In genomic region chr9:111632695-111633388, GRCh38 we compare ENCODE assay signal across 1 cellular context.
TF ChIP-seq lines count a peak whose summit lies in the region.

No MANE protein-coding gene starts in this region.

TF ChIP-seq in K562, 482 proteins besides CTCF, POLR2A, EP300 and RAD21:
- TF ChIP-seq, protein P1, sequence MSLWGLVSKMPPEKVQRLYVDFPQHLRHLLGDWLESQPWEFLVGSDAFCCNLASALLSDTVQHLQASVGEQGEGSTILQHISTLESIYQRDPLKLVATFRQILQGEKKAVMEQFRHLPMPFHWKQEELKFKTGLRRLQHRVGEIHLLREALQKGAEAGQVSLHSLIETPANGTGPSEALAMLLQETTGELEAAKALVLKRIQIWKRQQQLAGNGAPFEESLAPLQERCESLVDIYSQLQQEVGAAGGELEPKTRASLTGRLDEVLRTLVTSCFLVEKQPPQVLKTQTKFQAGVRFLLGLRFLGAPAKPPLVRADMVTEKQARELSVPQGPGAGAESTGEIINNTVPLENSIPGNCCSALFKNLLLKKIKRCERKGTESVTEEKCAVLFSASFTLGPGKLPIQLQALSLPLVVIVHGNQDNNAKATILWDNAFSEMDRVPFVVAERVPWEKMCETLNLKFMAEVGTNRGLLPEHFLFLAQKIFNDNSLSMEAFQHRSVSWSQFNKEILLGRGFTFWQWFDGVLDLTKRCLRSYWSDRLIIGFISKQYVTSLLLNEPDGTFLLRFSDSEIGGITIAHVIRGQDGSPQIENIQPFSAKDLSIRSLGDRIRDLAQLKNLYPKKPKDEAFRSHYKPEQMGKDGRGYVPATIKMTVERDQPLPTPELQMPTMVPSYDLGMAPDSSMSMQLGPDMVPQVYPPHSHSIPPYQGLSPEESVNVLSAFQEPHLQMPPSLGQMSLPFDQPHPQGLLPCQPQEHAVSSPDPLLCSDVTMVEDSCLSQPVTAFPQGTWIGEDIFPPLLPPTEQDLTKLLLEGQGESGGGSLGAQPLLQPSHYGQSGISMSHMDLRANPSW (CRISPR knock-in tag; IDR thresholded peaks at IDR 0.05), result no peak
- no peak for TF ChIP-seq ZNF785 (CRISPR knock-in tag; IDR thresholded peaks at IDR 0.05)
- no peak for TF ChIP-seq ZNF184 (CRISPR knock-in tag; IDR thresholded peaks at IDR 0.05)
- TF ChIP-seq ZNF79 (CRISPR knock-in tag; IDR thresholded peaks at IDR 0.05; ENCODE audit: low read depth), result no peak
- TF ChIP-seq ZNF395 (CRISPR knock-in tag; IDR thresholded peaks at IDR 0.05), result no peak
- no peak for TF ChIP-seq TRIM28 (IDR thresholded peaks at IDR 0.05)
- TF ChIP-seq, protein P2, sequence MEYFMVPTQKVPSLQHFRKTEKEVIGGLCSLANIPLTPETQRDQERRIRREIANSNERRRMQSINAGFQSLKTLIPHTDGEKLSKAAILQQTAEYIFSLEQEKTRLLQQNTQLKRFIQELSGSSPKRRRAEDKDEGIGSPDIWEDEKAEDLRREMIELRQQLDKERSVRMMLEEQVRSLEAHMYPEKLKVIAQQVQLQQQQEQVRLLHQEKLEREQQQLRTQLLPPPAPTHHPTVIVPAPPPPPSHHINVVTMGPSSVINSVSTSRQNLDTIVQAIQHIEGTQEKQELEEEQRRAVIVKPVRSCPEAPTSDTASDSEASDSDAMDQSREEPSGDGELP (CRISPR knock-in tag; IDR thresholded peaks at IDR 0.05; ENCODE audit: borderline replicate concordance), result no peak
- no peak for TF ChIP-seq MYC (IDR thresholded peaks at IDR 0.05; ENCODE audit: low read depth, low read length)
- TF ChIP-seq MYC (CRISPR knock-in tag; IDR thresholded peaks at IDR 0.05; ENCODE audit: borderline replicate concordance, low read depth), result no peak
- TF ChIP-seq, protein P3, sequence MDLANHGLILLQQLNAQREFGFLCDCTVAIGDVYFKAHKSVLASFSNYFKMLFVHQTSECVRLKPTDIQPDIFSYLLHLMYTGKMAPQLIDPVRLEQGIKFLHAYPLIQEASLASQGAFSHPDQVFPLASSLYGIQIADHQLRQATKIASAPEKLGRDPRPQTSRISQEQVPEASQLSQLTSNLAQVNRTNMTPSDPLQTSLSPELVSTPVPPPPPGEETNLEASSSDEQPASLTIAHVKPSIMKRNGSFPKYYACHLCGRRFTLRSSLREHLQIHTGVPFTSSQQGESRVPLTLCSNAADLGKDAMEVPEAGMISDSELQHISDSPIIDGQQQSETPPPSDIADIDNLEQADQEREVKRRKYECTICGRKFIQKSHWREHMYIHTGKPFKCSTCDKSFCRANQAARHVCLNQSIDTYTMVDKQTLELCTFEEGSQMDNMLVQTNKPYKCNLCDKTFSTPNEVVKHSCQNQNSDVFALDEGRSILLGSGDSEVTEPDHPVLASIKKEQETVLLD (IDR thresholded peaks at IDR 0.05), result no peak
- TF ChIP-seq ZNF197 (CRISPR knock-in tag; IDR thresholded peaks at IDR 0.05; ENCODE audit: low read depth), result no peak
- no peak for TF ChIP-seq NCOR1 (IDR thresholded peaks at IDR 0.05)
- TF ChIP-seq ZBTB12 (CRISPR knock-in tag; IDR thresholded peaks at IDR 0.05), result no peak
- TF ChIP-seq SIN3B (IDR thresholded peaks at IDR 0.05; ENCODE audit: low read depth), result no peak
